In the genomic region with DNA sequence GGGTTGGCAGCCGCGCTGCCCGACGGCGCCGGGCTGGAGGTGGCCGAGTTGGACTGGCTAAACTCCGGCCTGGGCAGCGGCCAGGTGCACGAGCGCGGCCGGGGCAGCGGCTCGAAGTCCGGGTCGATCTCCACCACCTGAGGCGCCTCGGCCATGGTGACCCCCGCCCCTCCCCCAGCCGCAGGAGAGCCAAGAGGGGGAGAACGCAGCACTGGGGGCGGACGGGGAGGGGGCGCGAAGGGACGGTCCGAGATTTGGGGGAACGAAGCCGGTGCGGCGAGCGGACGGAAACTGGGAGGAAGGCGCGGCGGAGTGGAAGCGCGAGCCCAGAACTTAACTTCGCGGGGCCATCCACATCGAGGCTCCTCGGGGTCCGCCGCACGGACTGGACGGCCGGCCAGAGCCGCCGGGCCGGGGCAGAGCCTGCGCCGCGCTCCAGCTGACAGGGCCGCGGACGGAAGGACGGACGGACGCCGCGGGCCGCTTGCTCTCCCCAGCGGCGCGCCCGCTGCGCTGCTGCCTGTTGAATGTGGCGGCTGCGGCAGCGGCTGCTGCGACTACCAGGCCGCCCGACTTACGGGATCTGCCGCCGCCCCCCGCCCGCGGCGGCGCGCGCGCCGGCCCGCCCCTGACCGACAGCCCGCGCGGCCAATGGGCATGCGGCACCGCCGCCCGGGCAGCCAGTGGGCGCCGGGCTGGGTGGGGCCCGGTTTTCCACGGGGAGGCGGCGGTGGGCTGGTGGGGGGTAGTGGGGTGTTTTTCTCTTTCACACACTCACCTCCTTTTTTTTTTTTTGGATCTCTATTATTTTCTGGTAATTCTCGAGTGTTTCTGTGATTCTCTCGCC, we compare ENCODE assay signal across 8 cellular contexts. TPM values are rescaled to one million over a fixed set of nuclear protein-coding genes. Genes with fewer than 3 reads are reported as not detected.
A peak's percentile ranks its signal among the peaks of the same experiment; 100 is the strongest.
DNase-seq lines count a peak whose midpoint lies in the region; ATAC-seq, FAIRE-seq and TF ChIP-seq lines count a peak whose summit lies in the region.

A gene (minus strand): TSS at position 584 of the 847 bp plus-strand sequence. CDS start 429 bp downstream, at position 155.

- H3K9me3 ChIP-seq in MG63 = no peaks in the 10 kb centered on the region
- no peaks in the 10 kb centered on the region for H3K9me3 ChIP-seq in cardiac muscle cell (ENCODE audit: low read depth)
- H3K9me3 ChIP-seq in tibial nerve = no peaks in the 10 kb centered on the region

- H3K4me3 ChIP-seq in MG63 = peak within 1 kb of the TSS; percentile 68
- H3K4me3 ChIP-seq in cardiac muscle cell = peak within 1 kb of the TSS; percentile 93
- H3K4me3 ChIP-seq in tibial nerve = peak within 1 kb of the TSS; percentile 74 to 98 (median 87)

- TF ChIP-seq EP300 in tibial nerve (IDR thresholded peaks at IDR 0.05) = peak in 1 of 2 donors; percentile 93

- H3K4me1 Mint-ChIP-seq in activated naive CD8-positive, alpha-beta T cell treated with anti-CD3 and anti-CD28 coated beads, Interleukin-2, amount 50 U/mL, for 24 hours = peaks cover 47% of the 10 kb centered on the region

- peaks cover 13% of the 10 kb centered on the region for H3K4me1 ChIP-seq in cardiac muscle cell (ENCODE audit: low read depth)
- peaks cover 0 to 33% (median 13%) of the 10 kb centered on the region in 4 donors for H3K4me1 ChIP-seq in tibial nerve

- FAIRE-seq in H54 (lab: Jason Lieb, UNC) = no peak

- no peaks in the 10 kb centered on the region for H3K9me3 Mint-ChIP-seq in activated naive CD8-positive, alpha-beta T cell treated with anti-CD3 and anti-CD28 coated beads, Interleukin-2, amount 50 U/mL, for 24 hours

- H3K27ac Mint-ChIP-seq in activated naive CD8-positive, alpha-beta T cell treated with anti-CD3 and anti-CD28 coated beads, Interleukin-2, amount 50 U/mL, for 24 hours = peak within 1 kb of the TSS; percentile 90

- H3K27ac ChIP-seq in cardiac muscle cell (peak within 1 kb of the TSS; percentile 91), tibial nerve (peak within 1 kb of the TSS; percentile 96 to 100 (median 96))

- no peak for TF ChIP-seq CTCF in cardiac muscle cell (IDR thresholded peaks at IDR 0.05; ENCODE audit: low read depth, low read length)
- TF ChIP-seq CTCF in tibial nerve (IDR thresholded peaks at IDR 0.05) = peak in 2 of 5 experiments; percentile 30 to 43

- WGBS in tibial nerve, 2 donors = 0 to 1% methylated on average over 51 to 80 of the region's 103 CpGs

- ATAC-seq in activated naive CD8-positive, alpha-beta T cell treated with anti-CD3 and anti-CD28 coated beads, Interleukin-2, amount 50 U/mL, for 24 hours = peak; percentile 69

- peak within 1 kb of the TSS; percentile 97 for H3K4me3 Mint-ChIP-seq in activated naive CD8-positive, alpha-beta T cell treated with anti-CD3 and anti-CD28 coated beads, Interleukin-2, amount 50 U/mL, for 24 hours

- H3K27me3 Mint-ChIP-seq in activated naive CD8-positive, alpha-beta T cell treated with anti-CD3 and anti-CD28 coated beads, Interleukin-2, amount 50 U/mL, for 24 hours = no peaks in the 10 kb centered on the region

- peaks cover 15% of the 10 kb centered on the region for H3K36me3 Mint-ChIP-seq in activated naive CD8-positive, alpha-beta T cell treated with anti-CD3 and anti-CD28 coated beads, Interleukin-2, amount 50 U/mL, for 24 hours (ENCODE audit: low read depth)

- DNase-seq in GM04503 (ENCODE audit: low read depth) = peak; percentile 27
- DNase-seq in H54 (ENCODE audit: insufficient read length, low spot score) = peak; percentile 94
- peak; percentile 93 for DNase-seq in MG63
- DNase-seq in SW480 (ENCODE audit: low spot score) = peak; percentile 88
- peak; percentile 92 for DNase-seq in activated naive CD8-positive, alpha-beta T cell treated with anti-CD3 and anti-CD28 coated beads, Interleukin-2, amount 50 U/mL, for 24 hours
- DNase-seq in cardiac muscle cell (ENCODE audit: low read depth in 1 of 2, low spot score in 1 of 2) = peak; percentile 91 to 94
- DNase-seq in pons (ENCODE audit: low spot score) = peak; percentile 83
- DNase-seq in tibial nerve (ENCODE audit: low spot score in 2 of 2) = peak; percentile 72 to 86

- TF ChIP-seq POLR2A in H54 (IDR thresholded peaks at IDR 0.05; ENCODE audit: low read depth, low read length) = peak; percentile 63
- peak; percentile 98 for TF ChIP-seq POLR2A in tibial nerve (IDR thresholded peaks at IDR 0.05)

- no peaks in the 10 kb centered on the region for H3K36me3 ChIP-seq in MG63
- H3K36me3 ChIP-seq in cardiac muscle cell = no peaks in the 10 kb centered on the region
- H3K36me3 ChIP-seq in tibial nerve = no peaks in the 10 kb centered on the region

- H3K27me3 ChIP-seq in MG63 (no peaks in the 10 kb centered on the region), cardiac muscle cell (no peaks in the 10 kb centered on the region), tibial nerve (no peaks in the 10 kb centered on the region)

RNA-seq across cellular contexts. Expression of the gene that starts here (rescaled TPM):
- total RNA-seq in MG63 (2014; rRNA removed; shearing (Covaris generic); ENCODE audit: low replicate concordance) = 1.7 and 2.4 TPM in 2 replicates
- 6.8 and 10.5 TPM in 2 replicates for total RNA-seq in cardiac muscle cell
- 14.0 and 24.9 TPM in 2 replicates for polyA plus RNA-seq in cardiac muscle cell
- 100 to 1,000 TPM; 153 to 194 (median 176) TPM for total RNA-seq in tibial nerve

Comparison
In these comparisons a context has a peak if more than half of its experiments do, and no peak if none do; other contexts are left out.
1. Peak in every context shown above with its lines: DNase-seq, ATAC-seq, H3K4me3 ChIP-seq and H3K27ac ChIP-seq.
2. RNA of the gene that starts here (total RNA-seq): 153 to 194 TPM in tibial nerve; 6.8 to 10.5 TPM in cardiac muscle cell and 1.7 to 2.4 TPM in MG63; every median in the first group is over 10 times any median in the second.
3. DNase-seq: peak in every context shown above with its lines; median percentile 94 in H54; 93 in MG63; 92 in cardiac muscle cell; 92 in activated naive CD8-positive, alpha-beta T cell treated with anti-CD3 and anti-CD28 coated beads, Interleukin-2, amount 50 U/mL, for 24 hours; 88 in SW480; 83 in pons; 79 in tibial nerve; 27 in GM04503.